Comparison of ENCODE assay signal across 1 cellular context in the genomic region with DNA sequence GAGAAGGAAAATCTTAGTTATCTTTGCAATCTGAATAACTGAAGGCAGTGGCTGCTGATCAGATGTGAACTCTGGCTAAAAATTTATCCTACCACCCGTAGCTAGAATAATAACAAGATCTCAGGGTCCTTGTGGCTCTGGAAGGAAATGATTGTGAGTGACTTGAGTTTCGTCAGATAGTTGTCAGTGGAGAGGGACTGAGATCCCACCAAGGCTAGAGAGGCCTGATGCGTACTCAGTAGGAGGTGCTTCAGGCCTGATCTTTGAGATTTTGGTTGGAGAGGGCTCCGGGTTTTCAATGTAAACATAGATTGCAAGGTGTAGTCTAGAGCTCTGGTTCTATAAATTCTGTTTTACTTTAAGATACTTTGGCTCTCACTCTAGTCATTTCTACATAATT.
TF ChIP-seq lines count a peak whose summit lies in the region.

No MANE protein-coding gene starts in this region.

TF ChIP-seq in WTC11, 78 proteins besides CTCF, POLR2A, EP300 and RAD21 (continued from another document):
- TF ChIP-seq, protein P1, sequence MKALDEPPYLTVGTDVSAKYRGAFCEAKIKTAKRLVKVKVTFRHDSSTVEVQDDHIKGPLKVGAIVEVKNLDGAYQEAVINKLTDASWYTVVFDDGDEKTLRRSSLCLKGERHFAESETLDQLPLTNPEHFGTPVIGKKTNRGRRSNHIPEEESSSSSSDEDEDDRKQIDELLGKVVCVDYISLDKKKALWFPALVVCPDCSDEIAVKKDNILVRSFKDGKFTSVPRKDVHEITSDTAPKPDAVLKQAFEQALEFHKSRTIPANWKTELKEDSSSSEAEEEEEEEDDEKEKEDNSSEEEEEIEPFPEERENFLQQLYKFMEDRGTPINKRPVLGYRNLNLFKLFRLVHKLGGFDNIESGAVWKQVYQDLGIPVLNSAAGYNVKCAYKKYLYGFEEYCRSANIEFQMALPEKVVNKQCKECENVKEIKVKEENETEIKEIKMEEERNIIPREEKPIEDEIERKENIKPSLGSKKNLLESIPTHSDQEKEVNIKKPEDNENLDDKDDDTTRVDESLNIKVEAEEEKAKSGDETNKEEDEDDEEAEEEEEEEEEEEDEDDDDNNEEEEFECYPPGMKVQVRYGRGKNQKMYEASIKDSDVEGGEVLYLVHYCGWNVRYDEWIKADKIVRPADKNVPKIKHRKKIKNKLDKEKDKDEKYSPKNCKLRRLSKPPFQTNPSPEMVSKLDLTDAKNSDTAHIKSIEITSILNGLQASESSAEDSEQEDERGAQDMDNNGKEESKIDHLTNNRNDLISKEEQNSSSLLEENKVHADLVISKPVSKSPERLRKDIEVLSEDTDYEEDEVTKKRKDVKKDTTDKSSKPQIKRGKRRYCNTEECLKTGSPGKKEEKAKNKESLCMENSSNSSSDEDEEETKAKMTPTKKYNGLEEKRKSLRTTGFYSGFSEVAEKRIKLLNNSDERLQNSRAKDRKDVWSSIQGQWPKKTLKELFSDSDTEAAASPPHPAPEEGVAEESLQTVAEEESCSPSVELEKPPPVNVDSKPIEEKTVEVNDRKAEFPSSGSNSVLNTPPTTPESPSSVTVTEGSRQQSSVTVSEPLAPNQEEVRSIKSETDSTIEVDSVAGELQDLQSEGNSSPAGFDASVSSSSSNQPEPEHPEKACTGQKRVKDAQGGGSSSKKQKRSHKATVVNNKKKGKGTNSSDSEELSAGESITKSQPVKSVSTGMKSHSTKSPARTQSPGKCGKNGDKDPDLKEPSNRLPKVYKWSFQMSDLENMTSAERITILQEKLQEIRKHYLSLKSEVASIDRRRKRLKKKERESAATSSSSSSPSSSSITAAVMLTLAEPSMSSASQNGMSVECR (CRISPR knock-in tag; IDR thresholded peaks at IDR 0.05; ENCODE audit: borderline replicate concordance): no peak
- TF ChIP-seq GTF2I (CRISPR knock-in tag; conservative IDR thresholded peaks at IDR 0.05): no peak
